ENCODE assay signal across 8 cellular contexts in genomic region chr11:64787526-64788320, GRCh38. TPM values are rescaled to one million over a fixed set of nuclear protein-coding genes. Genes with fewer than 3 reads are reported as not detected.
A peak's percentile ranks its signal among the peaks of the same experiment; 100 is the strongest.
DNase-seq lines count a peak whose midpoint lies in the region; ATAC-seq and TF ChIP-seq lines count a peak whose summit lies in the region.

No MANE protein-coding gene starts in this region.

- ATAC-seq in GM21825 (IDR thresholded peaks at IDR 0.05; ENCODE audit: unreplicated experiment) = no peak

- H3K4me3 ChIP-seq in GM12864 (ENCODE audit: low read depth, low read length) (no peak overlapping the region), NB4 (ENCODE audit: low read depth, low read length) (no peak overlapping the region), fibroblast of mammary gland (ENCODE audit: control insufficient read depth, low read depth, low read length) (no peak overlapping the region)

- no peaks in the 10 kb centered on the region for H3K9me3 Mint-ChIP-seq in neural crest cell

- peak overlapping the region; percentile 22 for H3K4me3 Mint-ChIP-seq in neural crest cell

- no peaks in the 10 kb centered on the region for H3K36me3 Mint-ChIP-seq in neural crest cell (ENCODE audit: low read depth)

- peak; percentile 73 for TF ChIP-seq CTCF in GM12864 (IDR thresholded peaks at IDR 0.05; ENCODE audit: low read depth, low read length, missing control alignments)
- peak; percentile 91 for TF ChIP-seq CTCF in NB4 (IDR thresholded peaks at IDR 0.05; ENCODE audit: low read depth, low read length)
- TF ChIP-seq CTCF in fibroblast of mammary gland (conservative IDR thresholded peaks at IDR 0.05; ENCODE audit: control insufficient read depth, insufficient read depth, low read depth, low read length) = peak; percentile 84
- TF ChIP-seq CTCF in neural crest cell (conservative IDR thresholded peaks at IDR 0.05) = peak; percentile 72

- TF ChIP-seq POLR2A in NB4 (IDR thresholded peaks at IDR 0.05; ENCODE audit: extremely low read depth, insufficient read length) = no peak

- H3K4me1 Mint-ChIP-seq in neural crest cell = no peaks in the 10 kb centered on the region

- no peak overlapping the region for H3K27ac Mint-ChIP-seq in neural crest cell (ENCODE audit: unreplicated experiment)

- DNase-seq in GM12864 (ENCODE audit: low read depth) (no peak), NB4 (ENCODE audit: low read depth) (peak; percentile 76), fibroblast of mammary gland (ENCODE audit: low read depth) (peak; percentile 56), neural crest cell (ENCODE audit: low read depth, low spot score) (peak; percentile 65), KG1 (lab: John Stamatoyannopoulos, UW) (no peak), RKO (ENCODE audit: low spot score) (no peak)
- DNase-seq in activated T-cell treated with anti-CD3 and anti-CD28 coated beads, Interleukin-2, amount 50 U/mL, for 1 hour = peak; percentile 72

- no peaks in the 10 kb centered on the region for H3K27me3 Mint-ChIP-seq in neural crest cell (ENCODE audit: low read depth)

RNA-seq across cellular contexts. Expression of gene SF1, which starts 9.4 kb away (rescaled TPM):
- total RNA-seq in neural crest cell = 578 and 592 TPM in 2 replicates

RNA-seq across cellular contexts. Expression of gene MAP4K2, which starts 15.3 kb away (rescaled TPM):
- total RNA-seq in neural crest cell = 13.1 and 14.6 TPM in 2 replicates

RNA-seq across cellular contexts. Expression of gene MEN1, which starts 22.6 kb away (rescaled TPM):
- 54.8 and 57.9 TPM in 2 replicates for total RNA-seq in neural crest cell

RNA-seq across cellular contexts. Expression of gene PYGM, which starts 27.9 kb away (rescaled TPM):
- 1.2 TPM in 2 replicates for total RNA-seq in neural crest cell

RNA-seq across cellular contexts. Expression of gene RASGRP2, which starts 43.8 kb away (rescaled TPM):
- total RNA-seq in neural crest cell = 0.93 and 1.5 TPM in 2 replicates

Comparison
In these comparisons a context has a peak if more than half of its experiments do, and no peak if none do; other contexts are left out.
1. DNase-seq: peak in NB4 (single experiment), activated T-cell treated with anti-CD3 and anti-CD28 coated beads, Interleukin-2, amount 50 U/mL, for 1 hour (single experiment), fibroblast of mammary gland (single experiment) and neural crest cell (single experiment); none in GM12864 (single experiment), KG1 (single experiment) and RKO (single experiment).
2. Peak in every context shown above with its lines, with median percentiles within 50 percentile points of each other: CTCF ChIP-seq.